33 cellular contexts compared by ENCODE assay signal in the genomic region with DNA sequence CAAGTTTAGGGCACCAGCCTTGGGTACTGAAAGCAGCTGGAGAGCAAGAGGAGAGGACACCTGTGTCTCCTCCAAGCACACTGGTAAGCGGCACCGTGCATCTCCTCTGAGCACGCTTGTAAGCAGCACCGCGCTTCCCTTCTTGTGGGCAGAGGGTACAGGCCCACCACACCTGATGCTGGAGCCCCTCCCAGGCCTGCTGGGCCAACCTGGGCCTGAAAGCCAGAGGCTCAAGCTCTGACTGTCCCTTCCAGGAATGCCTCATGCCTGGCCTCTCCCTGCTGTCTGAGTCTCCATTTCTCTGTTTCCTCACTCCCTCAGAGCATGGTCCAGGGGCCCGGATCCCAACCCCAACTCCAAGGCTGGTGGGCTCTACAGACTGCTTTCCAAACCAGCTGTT. TPM values are rescaled to one million over a fixed set of nuclear protein-coding genes. Genes with fewer than 3 reads are reported as not detected.
"Had no signal": no experiment of that assay in that cellular context is flagged by ENCODE, and none has a peak within 500 bp of the region (broad histone marks: within the 10 kb centered on the region; RNA-seq: fewer than 3 reads in every experiment).

No MANE protein-coding gene starts in this region.

- H3K9me3 Mint-ChIP-seq: activated CD4-positive, alpha-beta memory T cell treated with anti-CD3 and anti-CD28 coated beads for 36 hours; activated naive CD4-positive, alpha-beta T cell treated with anti-CD3 and anti-CD28 coated beads, Interleukin-2, amount 10 ng/mL, durations not matched to agents 7 days and 5 days; activated naive CD8-positive, alpha-beta T cell treated with anti-CD3 and anti-CD28 coated beads, Interleukin-2, amount 50 U/mL, for 24 hours; activated T-cell treated with anti-CD3 and anti-CD28 coated beads, Interleukin-2, amount 50 U/mL, for 4 hours had no signal

- H3K4me3 ChIP-seq: MG63, Peyer's patch had no signal

- FAIRE-seq: bronchial epithelial cell had no signal

- H3K4me1 Mint-ChIP-seq: activated naive CD4-positive, alpha-beta T cell treated with anti-CD3 and anti-CD28 coated beads, Interleukin-2, amount 10 ng/mL, durations not matched to agents 7 days and 5 days; activated naive CD8-positive, alpha-beta T cell treated with anti-CD3 and anti-CD28 coated beads, Interleukin-2, amount 50 U/mL, for 24 hours had no signal

- H3K27ac Mint-ChIP-seq: activated CD4-positive, alpha-beta memory T cell treated with anti-CD3 and anti-CD28 coated beads for 36 hours; activated naive CD4-positive, alpha-beta T cell treated with anti-CD3 and anti-CD28 coated beads, Interleukin-2, amount 10 ng/mL, durations not matched to agents 7 days and 5 days; activated naive CD8-positive, alpha-beta T cell; activated naive CD8-positive, alpha-beta T cell treated with anti-CD3 and anti-CD28 coated beads, Interleukin-2, amount 50 U/mL, for 24 hours had no signal

- DNase-seq: activated CD4-positive, alpha-beta memory T cell treated with anti-CD3 and anti-CD28 coated beads for 36 hours; activated CD4-positive, alpha-beta T cell treated with anti-CD3 and anti-CD28 coated beads for 4 hours; activated CD4-positive, alpha-beta T cell treated with anti-CD3 and anti-CD28 coated beads, Interleukin-2, amount 50 U/mL, for 1 hour; activated CD8-positive, alpha-beta memory T cell treated with anti-CD3 and anti-CD28 coated beads, Interleukin-2, amount 50 U/mL, for 4 hours; activated effector memory CD4-positive, alpha-beta T cell treated with Interleukin-2 at 50 U/mL for 16 hours; activated naive CD4-positive, alpha-beta T cell treated with anti-CD3 and anti-CD28 coated beads, Interleukin-2, amount 10 ng/mL, durations not matched to agents 7 days and 5 days; activated naive CD8-positive, alpha-beta T cell treated with anti-CD3 and anti-CD28 coated beads, Interleukin-2, amount 50 U/mL, for 24 hours; activated T-cell treated with anti-CD3 and anti-CD28 coated beads for 4 hours; activated T-cell treated with anti-CD3 and anti-CD28 coated beads, Interleukin-2, amount 50 U/mL, for 4 hours; anterior cingulate cortex; caudate nucleus; cerebellar nuclear complex; Karpas-422; KBM-7; MG63; NCI-H1048; NCI-H1105 treated with DMSO at 0.1 percent for 48 hours; NCI-H1436; NCI-H1694; NCI-H1930; NCI-H345; NCI-H524 treated with DMSO at 0.1 percent for 48 hours; RPMI8226; SW 1271; T-helper 1 cell; T-helper 2 cell; T-helper 9 cell; WERI-Rb-1 had no signal

- H3K4me3 Mint-ChIP-seq: activated CD4-positive, alpha-beta memory T cell treated with anti-CD3 and anti-CD28 coated beads for 36 hours; activated naive CD4-positive, alpha-beta T cell treated with anti-CD3 and anti-CD28 coated beads, Interleukin-2, amount 10 ng/mL, durations not matched to agents 7 days and 5 days; activated naive CD8-positive, alpha-beta T cell; activated naive CD8-positive, alpha-beta T cell treated with anti-CD3 and anti-CD28 coated beads, Interleukin-2, amount 50 U/mL, for 24 hours; activated T-cell treated with anti-CD3 and anti-CD28 coated beads, Interleukin-2, amount 50 U/mL, for 4 hours; brain had no signal

- ATAC-seq: activated naive CD8-positive, alpha-beta T cell treated with anti-CD3 and anti-CD28 coated beads, Interleukin-2, amount 50 U/mL, for 24 hours; activated T-cell treated with anti-CD3 and anti-CD28 coated beads, Interleukin-2, amount 50 U/mL, for 4 hours had no signal

- H3K27me3 ChIP-seq: MG63, Peyer's patch had no signal

- H3K36me3 Mint-ChIP-seq: activated CD4-positive, alpha-beta memory T cell treated with anti-CD3 and anti-CD28 coated beads for 36 hours; activated naive CD4-positive, alpha-beta T cell treated with anti-CD3 and anti-CD28 coated beads, Interleukin-2, amount 10 ng/mL, durations not matched to agents 7 days and 5 days; activated naive CD8-positive, alpha-beta T cell; brain had no signal

- H3K9me3 ChIP-seq: MG63, Peyer's patch had no signal

- H3K36me3 ChIP-seq: MG63, Peyer's patch, WERI-Rb-1 had no signal

RNA-seq across cellular contexts. Expression of a gene that starts 25.9 kb away (rescaled TPM):
- total RNA-seq: activated T-cell treated with anti-CD3 and anti-CD28 coated beads, Interleukin-2, amount 50 U/mL, for 4 hours; bronchial epithelial cell; NCI-H460; Peyer's patch had no signal

RNA-seq across cellular contexts. Expression of a gene that starts 35.9 kb away (rescaled TPM):
- total RNA-seq: activated CD4-positive, alpha-beta memory T cell treated with anti-CD3 and anti-CD28 coated beads for 36 hours; activated T-cell treated with anti-CD3 and anti-CD28 coated beads, Interleukin-2, amount 50 U/mL, for 4 hours; bronchial epithelial cell; NCI-H460; Peyer's patch had no signal
